In genomic region chr2:134341476-134341875, GRCh38 we compare ENCODE assay signal across 26 cellular contexts.
"Had no signal": no experiment of that assay in that cellular context is flagged by ENCODE, and none has a peak within 500 bp of the region (broad histone marks: within the 10 kb centered on the region; RNA-seq: fewer than 3 reads in every experiment).

No MANE protein-coding gene starts in this region.

- ATAC-seq: activated T-helper 17 cell treated with anti-CD3 and anti-CD28 coated beads, Interleukin-2, amount 50 U/mL, for 72 hours; natural killer cell; stimulated activated effector memory CD8-positive, alpha-beta T cell treated with anti-CD3 and anti-CD28 coated beads, Interleukin-12 subunit alpha, Interleukin-12 subunit beta, amount 100 ng/mL, for 72 hours; stimulated activated naive CD8-positive, alpha-beta T cell treated with anti-CD3 and anti-CD28 coated beads, Interleukin-15, amount 100 ng/mL, for 72 hours; WTC11 had no signal

- H3K4me1 ChIP-seq: prostate gland, sigmoid colon, uterus had no signal

- H3K27me3 ChIP-seq: brain microvascular endothelial cell, ovary, sigmoid colon, uterus had no signal

- H3K4me3 ChIP-seq: ovary, prostate gland, sigmoid colon, uterus had no signal

- H3K36me3 ChIP-seq: brain microvascular endothelial cell, ovary, prostate gland, uterus had no signal

- H3K27ac ChIP-seq: brain microvascular endothelial cell, ovary, prostate gland, sigmoid colon, uterus had no signal

- H3K9me3 ChIP-seq: ovary, prostate gland, sigmoid colon, uterus had no signal

- DNase-seq: activated CD4-positive, alpha-beta memory T cell treated with anti-CD3 and anti-CD28 coated beads, Interleukin-2, amount 10 ng/mL, durations not matched to agents 7 days and 5 days; activated CD4-positive, alpha-beta T cell treated with anti-CD3 and anti-CD28 coated beads for 1 hour; activated CD4-positive, alpha-beta T cell treated with anti-CD3 and anti-CD28 coated beads, Interleukin-2, amount 10 ng/mL, durations not matched to agents 7 days and 5 days; activated CD8-positive, alpha-beta memory T cell treated with anti-CD3 and anti-CD28 coated beads, Interleukin-2, amount 50 U/mL, for 48 hours; activated gamma-delta T cell treated with Interleukin-2 at 50 U/mL for 16 hours; activated naive CD4-positive, alpha-beta T cell treated with anti-CD3 and anti-CD28 coated beads, Interleukin-2, amount 50 U/mL, for 16 hours; activated T-cell treated with anti-CD3 and anti-CD28 coated beads, Interleukin-2, amount 50 U/mL, for 24 hours; amniotic stem cell; brain microvascular endothelial cell; caudate nucleus; cortex of kidney; mesenchymal stem cell; natural killer cell; ovary; retina; sigmoid colon; small intestine; stimulated activated CD4-positive, alpha-beta T cell treated with anti-CD3 and anti-CD28 coated beads, Interleukin-4, amount 100 ng/mL, for 24 hours; stimulated activated naive CD8-positive, alpha-beta T cell treated with anti-CD3 and anti-CD28 coated beads, Interleukin-15, amount 100 ng/mL, for 72 hours; substantia nigra; T-helper 9 cell; uterus had no signal
